1 cellular context compared by ENCODE assay signal in the genomic region with DNA sequence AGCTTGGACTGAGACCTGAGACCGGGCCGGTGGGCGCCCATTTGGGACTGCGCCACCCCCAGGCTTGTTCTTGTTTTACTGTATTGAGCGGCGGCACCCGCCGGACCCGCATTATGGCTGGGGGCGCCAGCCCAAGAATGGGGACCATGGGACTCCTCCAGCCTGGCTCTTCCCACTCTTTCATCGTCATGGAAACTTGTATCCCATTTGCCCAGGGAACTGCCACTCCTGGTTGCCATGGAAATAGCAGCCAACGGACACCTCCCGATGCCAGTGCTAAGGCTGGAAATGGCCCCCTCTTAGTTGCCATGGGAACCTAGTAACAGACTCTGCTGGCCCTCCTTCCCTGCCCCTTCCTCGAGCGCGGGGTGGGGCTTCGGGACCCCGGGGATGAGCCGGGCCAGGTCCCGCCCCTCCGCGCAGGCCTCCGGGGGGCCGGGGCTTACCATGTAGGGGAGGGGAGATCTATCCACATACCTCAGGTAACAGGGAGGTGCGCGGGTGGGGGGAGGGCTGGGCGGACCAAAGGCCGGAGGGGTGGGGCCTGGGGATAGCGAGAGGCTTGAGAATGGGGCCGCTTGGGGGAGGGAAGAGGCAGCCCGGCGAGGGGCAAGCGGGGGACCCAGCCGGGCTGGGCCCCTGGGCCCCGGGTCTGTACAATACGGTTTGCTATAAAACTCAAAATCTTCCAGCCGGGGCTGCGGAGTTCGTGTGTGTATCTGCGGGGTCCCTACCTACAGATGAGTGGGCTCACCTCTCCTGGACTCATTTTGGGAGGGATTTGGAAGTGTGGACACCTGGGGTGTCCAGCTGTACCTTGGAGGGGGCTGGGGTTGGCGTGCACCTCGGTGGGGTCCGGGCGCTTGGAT.
TF ChIP-seq lines count a peak whose summit lies in the region.

No MANE protein-coding gene starts in this region.

TF ChIP-seq in liver, 16 proteins besides CTCF, POLR2A, EP300 and RAD21:
- TF ChIP-seq EGR1 (IDR thresholded peaks at IDR 0.05; ENCODE audit: low read depth in 2 of 2) (peak in 1 of 2 donors; percentile 30), SP1 (IDR thresholded peaks at IDR 0.05) (peak; percentile 42), GABPA (IDR thresholded peaks at IDR 0.05 in 1 of 2, conservative IDR thresholded peaks at IDR 0.05 in 1 of 2) (no peak)
